ENCODE assay signal across 8 cellular contexts in genomic region chr6:4776493-4776966, GRCh38. TPM values are rescaled to one million over a fixed set of nuclear protein-coding genes. Genes with fewer than 3 reads are reported as not detected.
DNase-seq lines count a peak whose midpoint lies in the region; ATAC-seq and TF ChIP-seq lines count a peak whose summit lies in the region.

No MANE protein-coding gene starts in this region.

- H3K4me3 ChIP-seq in A673 (ENCODE audit: low read depth, low read length, poor library complexity, severe bottlenecking) (peak overlapping the region; percentile 55), SU-DHL-6 (ENCODE audit: insufficient read depth, low read length, poor library complexity, severe bottlenecking) (peak overlapping the region; percentile 60), neural cell (ENCODE audit: low read length) (peak overlapping the region; percentile 64)

- BruUV-seq in A673 (replicated peaks; lab: Mats Ljungman, UMichigan) = no TSS peak

- POLR2A ChIA-PET in A673 (lab: Charles Lee; ENCODE audit: low non-redundant PET) = no interaction called here

- CTCF ChIA-PET in A673 (lab: Charles Lee) = interaction anchor here (0.8 kb wide), 1 partner anchor 29 kb away, joined by 4 read pairs; no protein-coding TSS in a partner anchor

- peaks cover 11% of the 10 kb centered on the region for H3K4me1 ChIP-seq in A673 (ENCODE audit: insufficient read depth, low read length, poor library complexity, severe bottlenecking)

- no peak for TF ChIP-seq RAD21 in neural cell (conservative IDR thresholded peaks at IDR 0.05)

- H3K27ac ChIP-seq in A673 (ENCODE audit: low read depth, low read length, poor library complexity, severe bottlenecking) (peak overlapping the region; percentile 35), SU-DHL-6 (ENCODE audit: low read depth, low read length) (no peak overlapping the region), epithelial cell of prostate (peak overlapping the region; percentile 85), neural cell (ENCODE audit: low read length) (no peak overlapping the region)

- intact Hi-C loops in A673 (cut with micrococcal nuclease; ENCODE audit: unreplicated experiment) = loop anchor here (5.0 kb wide), 1 partner anchor 129 kb away; no protein-coding TSS in a partner anchor

- no peak overlapping the region for H2AFZ ChIP-seq in SU-DHL-6 (ENCODE audit: low read depth, low read length, severe bottlenecking)
- no peak overlapping the region for H2AFZ ChIP-seq in neural cell (ENCODE audit: low read depth, low read length)

- no peaks in the 10 kb centered on the region for H3K27me3 ChIP-seq in A673 (replicated peaks; ENCODE audit: insufficient read depth, low read depth, low read length, poor library complexity)
- peaks cover 5% of the 10 kb centered on the region; the same call in 1 of the 2 replicates for H3K27me3 ChIP-seq in SU-DHL-6 (ENCODE audit: low read length)
- H3K27me3 ChIP-seq in neural cell (ENCODE audit: insufficient read depth, low read depth, low read length) = peaks cover 29% of the 10 kb centered on the region

- H3K9me2 ChIP-seq in SU-DHL-6 (replicated peaks; ENCODE audit: insufficient read depth, low read length) (no peaks in the 10 kb centered on the region), neural cell (ENCODE audit: insufficient read depth, low read length) (no peaks in the 10 kb centered on the region)

- H3K36me3 ChIP-seq in A673 (ENCODE audit: insufficient read depth, low read length, poor library complexity, severe bottlenecking) (no peaks in the 10 kb centered on the region), SU-DHL-6 (ENCODE audit: low read length) (peaks cover 9% of the 10 kb centered on the region; the same call in 1 of the 2 replicates), neural cell (ENCODE audit: insufficient read depth, low read length) (no peaks in the 10 kb centered on the region)

- ATAC-seq in HG02938 (IDR thresholded peaks at IDR 0.05; ENCODE audit: unreplicated experiment) = peak; percentile 19

- H3K79me2 ChIP-seq in SU-DHL-6 (ENCODE audit: insufficient read depth, low read length) (peaks cover 40% of the 10 kb centered on the region), neural cell (replicated peaks; ENCODE audit: insufficient read depth, low read length) (peaks cover 22% of the 10 kb centered on the region)

- DNase-seq in A673 (ENCODE audit: low spot score) (peak; percentile 47), GM13976 (ENCODE audit: low spot score) (peak; percentile 65), epithelial cell of prostate (ENCODE audit: low read depth, low spot score) (no peak), ACHN (no peak), pons (ENCODE audit: low spot score) (no peak)

- TF ChIP-seq CTCF in A673 (conservative IDR thresholded peaks at IDR 0.05; ENCODE audit: low read depth, low read length) = no peak
- no peak for TF ChIP-seq CTCF in GM13976 (IDR thresholded peaks at IDR 0.05; ENCODE audit: borderline replicate concordance, control extremely low read depth, extremely low read depth, insufficient read depth, missing control alignments)
- no peak for TF ChIP-seq CTCF in SU-DHL-6 (IDR thresholded peaks at IDR 0.05; ENCODE audit: insufficient read depth, low read length, poor library complexity, severe bottlenecking)
- TF ChIP-seq CTCF in neural cell (IDR thresholded peaks at IDR 0.05; ENCODE audit: poor library complexity, severe bottlenecking) = no peak

- H4K20me1 ChIP-seq in SU-DHL-6 (ENCODE audit: low read depth, low read length) = peaks cover 40% of the 10 kb centered on the region
- no peaks in the 10 kb centered on the region for H4K20me1 ChIP-seq in neural cell (ENCODE audit: insufficient read depth)

- H3K9ac ChIP-seq in SU-DHL-6 (ENCODE audit: low read length) (peak overlapping the region; percentile 47; the same call in 1 of the 2 replicates), neural cell (ENCODE audit: low read length) (peak overlapping the region; percentile 39)

- no peak for TF ChIP-seq EP300 in neural cell (conservative IDR thresholded peaks at IDR 0.05; ENCODE audit: poor library complexity, severe bottlenecking)

- H3K4me2 ChIP-seq in SU-DHL-6 (ENCODE audit: low read depth, low read length, poor library complexity, severe bottlenecking) (peak overlapping the region; percentile 70), neural cell (ENCODE audit: low read length) (no peak overlapping the region)

- in situ Hi-C loops in GM13976 (cut with MboI; ENCODE audit: low sequenced_read_pairs, unreplicated experiment) = no loop called here
- in situ Hi-C loops in ACHN (cut with HindIII; ENCODE audit: low pct_ligation_motif_present, low pct_unique_long_range_greater_than_20kb, low sequenced_read_pairs) = no loop called here

- peaks cover 9% of the 10 kb centered on the region for H3F3A ChIP-seq in SU-DHL-6 (ENCODE audit: insufficient read depth)
- H3F3A ChIP-seq in neural cell (ENCODE audit: insufficient read depth, low read length, poor library complexity, severe bottlenecking) = no peaks in the 10 kb centered on the region

- H3K9me3 ChIP-seq in A673 (ENCODE audit: low read depth, low read length, poor library complexity, severe bottlenecking) (peaks cover 11% of the 10 kb centered on the region), SU-DHL-6 (ENCODE audit: insufficient read depth, low read length) (peaks cover 9% of the 10 kb centered on the region; the same call in 1 of the 2 replicates), neural cell (ENCODE audit: low read length) (no peaks in the 10 kb centered on the region)

TF ChIP-seq in neural cell, 6 proteins besides CTCF, POLR2A, EP300 and RAD21:
- TF ChIP-seq POLR2AphosphoS5 (IDR thresholded peaks at IDR 0.05) (no peak), REST (IDR thresholded peaks at IDR 0.05; ENCODE audit: borderline replicate concordance) (no peak), TAF1 (IDR thresholded peaks at IDR 0.05; ENCODE audit: low read depth) (no peak), SMC3 (conservative IDR thresholded peaks at IDR 0.05; ENCODE audit: poor library complexity) (no peak), EZH2 (IDR thresholded peaks at IDR 0.05; ENCODE audit: borderline replicate concordance, insufficient read depth, low read length, poor library complexity, severe bottlenecking) (no peak)
TF ChIP-seq in neural cell: peak in this region for 0.

RNA-seq across cellular contexts. Expression of gene CDYL, which starts 0.3 kb away (rescaled TPM):
- total RNA-seq in A673 (2021) = 57.6 and 66.6 TPM in 2 replicates
- 4.4 and 5.2 TPM in 2 replicates for polyA plus RNA-seq in neural cell
- polyA minus RNA-seq in neural cell = 67.7 and 82.8 TPM in 2 replicates

Comparison
In these comparisons a context has a peak if more than half of its experiments do, and no peak if none do; other contexts are left out.
1. DNase-seq: peak in A673 (single experiment) and GM13976 (single experiment); none in epithelial cell of prostate (single experiment), ACHN (single experiment) and pons (single experiment).
2. H3K27ac ChIP-seq: peak in A673 (single experiment) and epithelial cell of prostate (single experiment); none in SU-DHL-6 (single experiment) and neural cell (single experiment).
3. Peak in every context shown above with its lines, with median percentiles within 50 percentile points of each other: H3K4me3 ChIP-seq.